In genomic region chr4:26140150-26140898, GRCh38 we compare ENCODE assay signal across 15 cellular contexts.
DNase-seq lines count a peak whose midpoint lies in the region; ATAC-seq, FAIRE-seq and TF ChIP-seq lines count a peak whose summit lies in the region.
"Had no signal": no experiment of that assay in that cellular context is flagged by ENCODE, and none has a peak within 500 bp of the region (broad histone marks: within the 10 kb centered on the region; RNA-seq: fewer than 3 reads in every experiment).

No MANE protein-coding gene starts in this region.

- no peaks in the 10 kb centered on the region for H3K79me2 ChIP-seq in ACC112 (ENCODE audit: control insufficient read depth, insufficient read depth, low read length, unreplicated experiment)

- DNase-seq in HTR-8/SVneo (ENCODE audit: insufficient read length, low spot score): peak; percentile 35
- DNase-seq in astrocyte of the spinal cord (ENCODE audit: low read depth, low spot score): peak; percentile 69
- DNase-seq in T-helper 1 cell: no peak
- DNase-seq in NCI-H2081 (lab: John Stamatoyannopoulos, UW): no peak
- DNase-seq: activated naive CD4-positive, alpha-beta T cell treated with anti-CD3 and anti-CD28 coated beads, Interleukin-2, amount 50 U/mL, for 16 hours; CD4-positive, alpha-beta T cell; NCI-H1105 treated with DMSO at 0.1 percent for 48 hours; NK-92 treated with Interleukin-12 subunit alpha and Interleukin-12 subunit beta, amount 100 ng/mL, for 24 hours; stimulated activated naive CD4-positive, alpha-beta T cell treated with Interleukin-2 at 50 U/mL for 16 hours had no signal

- H3K4me3 ChIP-seq in ACC112 (ENCODE audit: low read depth, low read length) (no peak overlapping the region), astrocyte of the spinal cord (ENCODE audit: low read depth, low read length) (no peak overlapping the region), muscle layer of colon (ENCODE audit: low read depth in 1 of 2, low read length in 2 of 2) (no peak overlapping the region)
- H3K4me3 ChIP-seq: lung had no signal

- TF ChIP-seq CTCF in astrocyte of the spinal cord (IDR thresholded peaks at IDR 0.05; ENCODE audit: low read depth, low read length): no peak

- H3K27me3 ChIP-seq in ACC112 (ENCODE audit: insufficient read depth, low read length) (no peaks in the 10 kb centered on the region), muscle layer of colon (ENCODE audit: control insufficient read depth in 1 of 2, insufficient read depth in 2 of 2, low read length in 2 of 2) (no peaks in the 10 kb centered on the region)

- no peaks in the 10 kb centered on the region for H3K9me3 ChIP-seq in muscle layer of colon (ENCODE audit: low read length)

- H3K27ac ChIP-seq in ACC112 (ENCODE audit: low read depth, low read length) (peak overlapping the region; percentile 73), muscle layer of colon (ENCODE audit: low read depth, low read length) (peak overlapping the region; percentile 45)

- no peak overlapping the region for H3K9ac ChIP-seq in muscle layer of colon (ENCODE audit: low read length)

- in situ Hi-C loops in astrocyte of the spinal cord (cut with HindIII; ENCODE audit: low sequenced_read_pairs): no loop called here

- H3K4me1 ChIP-seq in ACC112 (ENCODE audit: control insufficient read depth, insufficient read depth, low read length, unreplicated experiment) (peaks cover 32% of the 10 kb centered on the region), muscle layer of colon (ENCODE audit: insufficient read depth, low read length) (peaks cover 25% of the 10 kb centered on the region)

- H2AFZ ChIP-seq in ACC112 (ENCODE audit: low read length, unreplicated experiment): peak overlapping the region; percentile 33

- H3K36me3 ChIP-seq in ACC112 (ENCODE audit: insufficient read depth, low read length): no peaks in the 10 kb centered on the region
- H3K36me3 ChIP-seq in muscle layer of colon (ENCODE audit: insufficient read depth, low read length): no peaks in the 10 kb centered on the region

- no peak for ATAC-seq in GM18517 (IDR thresholded peaks at IDR 0.05; ENCODE audit: unreplicated experiment)
- no peak for ATAC-seq in GM21528 (IDR thresholded peaks at IDR 0.05; ENCODE audit: low FRiP score, unreplicated experiment)

- FAIRE-seq in HTR-8/SVneo (lab: Jason Lieb, UNC): no peak
- FAIRE-seq: endothelial cell of umbilical vein had no signal

Comparison
In these comparisons a context has a peak if more than half of its experiments do, and no peak if none do; other contexts are left out.
1. DNase-seq: peak in HTR-8/SVneo (single experiment) and astrocyte of the spinal cord (single experiment); none in T-helper 1 cell (0 of 5) and NCI-H2081 (0 of 2).